ENCODE assay signal across 15 cellular contexts in the genomic region with DNA sequence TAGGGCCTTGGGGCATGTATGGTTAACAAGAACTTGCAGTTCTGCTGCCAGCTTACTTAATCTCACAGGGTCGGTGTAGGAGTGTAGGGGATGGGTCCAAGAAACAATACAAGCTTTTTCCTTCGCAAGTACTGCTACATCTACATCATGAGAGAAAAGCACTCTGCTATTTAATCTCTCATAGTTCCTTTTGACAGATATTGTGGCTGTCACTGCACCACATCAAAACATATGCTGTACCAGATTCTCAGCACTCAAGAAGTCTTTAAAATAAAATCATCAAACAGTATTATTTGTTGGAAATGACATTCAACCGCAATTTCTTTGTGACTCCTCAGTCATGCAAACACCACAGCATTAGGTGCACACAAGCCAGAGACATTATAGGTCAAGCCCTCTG.
DNase-seq lines count a peak whose midpoint lies in the region; ATAC-seq lines count a peak whose summit lies in the region.
"Had no signal": no experiment of that assay in that cellular context is flagged by ENCODE, and none has a peak within 500 bp of the region (broad histone marks: within the 10 kb centered on the region; RNA-seq: fewer than 3 reads in every experiment).

No MANE protein-coding gene starts in this region.

- no peaks in the 10 kb centered on the region for H3K9me3 ChIP-seq in T-helper 17 cell (ENCODE audit: control insufficient read depth, low read length, poor library complexity, severe bottlenecking)

- no peak overlapping the region for H3K18ac ChIP-seq in mesendoderm (ENCODE audit: low read length)

- no peaks in the 10 kb centered on the region for H3K9me3 Mint-ChIP-seq in activated naive CD8-positive, alpha-beta T cell treated with anti-CD3 and anti-CD28 coated beads, Interleukin-2, amount 10 ng/mL, durations not matched to agents 7 days and 5 days
- H3K9me3 Mint-ChIP-seq in activated naive CD8-positive, alpha-beta T cell treated with anti-CD3 and anti-CD28 coated beads for 36 hours: no peaks in the 10 kb centered on the region
- H3K9me3 Mint-ChIP-seq: CD4-positive, alpha-beta memory T cell had no signal

- no peak overlapping the region for H3K23ac ChIP-seq in mesendoderm (ENCODE audit: low read length)

- H3K4me3 ChIP-seq in Jurkat, Clone E6-1 (ENCODE audit: low read length): no peak overlapping the region
- H3K4me3 ChIP-seq in mesendoderm (ENCODE audit: low read length): no peak overlapping the region
- H3K4me3 ChIP-seq: GM23248 had no signal

- H3K27me3 ChIP-seq in mesendoderm (ENCODE audit: insufficient read depth, low read length, poor library complexity): no peaks in the 10 kb centered on the region

- no peaks in the 10 kb centered on the region for H3K36me3 ChIP-seq in mesendoderm (ENCODE audit: control insufficient read depth, insufficient read depth, low read length)

- WGBS in mesendoderm (ENCODE audit: extremely low coverage, insufficient coverage, low lambda C conversion rate): no CpG with 5 or more reads among the region's 3 CpGs

- no peak overlapping the region for H3K27ac Mint-ChIP-seq in activated naive CD8-positive, alpha-beta T cell treated with anti-CD3 and anti-CD28 coated beads, Interleukin-2, amount 10 ng/mL, durations not matched to agents 7 days and 5 days
- no peak overlapping the region for H3K27ac Mint-ChIP-seq in activated naive CD8-positive, alpha-beta T cell treated with anti-CD3 and anti-CD28 coated beads for 36 hours
- no peak overlapping the region for H3K27ac Mint-ChIP-seq in T-helper 17 cell
- H3K27ac Mint-ChIP-seq: CD4-positive, alpha-beta memory T cell had no signal

- no peak overlapping the region for H3K4me2 ChIP-seq in mesendoderm (ENCODE audit: low read length)

- DNase-seq in activated naive CD8-positive, alpha-beta T cell treated with anti-CD3 and anti-CD28 coated beads, Interleukin-2, amount 10 ng/mL, durations not matched to agents 7 days and 5 days: no peak
- DNase-seq in activated naive CD8-positive, alpha-beta T cell treated with anti-CD3 and anti-CD28 coated beads for 36 hours: no peak
- DNase-seq in Jurkat, Clone E6-1 (ENCODE audit: low read depth, low spot score): peak; percentile 84
- DNase-seq in T-helper 17 cell: no peak
- no peak for DNase-seq in NCI-H146 (lab: John Stamatoyannopoulos, UW)
- no peak for DNase-seq in DMS79 (lab: John Stamatoyannopoulos, UW)
- DNase-seq in mesendoderm: no peak
- DNase-seq: 8988T, DMS79 treated with DMSO at 0.1 percent for 48 hours, GDM1, GM23248, IMR-90, KG1 had no signal

- no peak overlapping the region for H4K8ac ChIP-seq in mesendoderm (ENCODE audit: low read depth, low read length)

- H3K27ac ChIP-seq in mesendoderm (ENCODE audit: low read depth, low read length): no peak overlapping the region
- H3K27ac ChIP-seq: C4-2B, GM23248 had no signal

- no peak overlapping the region for H3K9ac ChIP-seq in mesendoderm (ENCODE audit: low read length)
- H3K9ac ChIP-seq: GM23248 had no signal

- no peak overlapping the region for H3K56ac ChIP-seq in mesendoderm (ENCODE audit: low read length)

- H3K4me1 ChIP-seq in mesendoderm (ENCODE audit: control insufficient read depth, low read depth, low read length): peaks cover 4% of the 10 kb centered on the region

- peaks cover 12% of the 10 kb centered on the region for H3K4me1 Mint-ChIP-seq in activated naive CD8-positive, alpha-beta T cell treated with anti-CD3 and anti-CD28 coated beads, Interleukin-2, amount 10 ng/mL, durations not matched to agents 7 days and 5 days
- peaks cover 8% of the 10 kb centered on the region for H3K4me1 Mint-ChIP-seq in activated naive CD8-positive, alpha-beta T cell treated with anti-CD3 and anti-CD28 coated beads for 36 hours
- H3K4me1 Mint-ChIP-seq in T-helper 17 cell: peaks cover 4% of the 10 kb centered on the region

- H3K4ac ChIP-seq in mesendoderm (ENCODE audit: low read depth, low read length): no peak overlapping the region

- H4K5ac ChIP-seq in mesendoderm (ENCODE audit: low read length): no peak overlapping the region

- no peaks in the 10 kb centered on the region for H3K36me3 Mint-ChIP-seq in activated naive CD8-positive, alpha-beta T cell treated with anti-CD3 and anti-CD28 coated beads, Interleukin-2, amount 10 ng/mL, durations not matched to agents 7 days and 5 days
- H3K36me3 Mint-ChIP-seq in activated naive CD8-positive, alpha-beta T cell treated with anti-CD3 and anti-CD28 coated beads for 36 hours: no peaks in the 10 kb centered on the region
- peaks cover 2% of the 10 kb centered on the region for H3K36me3 Mint-ChIP-seq in T-helper 17 cell (ENCODE audit: low read depth)
- H3K36me3 Mint-ChIP-seq: CD4-positive, alpha-beta memory T cell had no signal

- no peak overlapping the region for H2BK120ac ChIP-seq in mesendoderm (ENCODE audit: low read depth, low read length)

- H2AK5ac ChIP-seq in mesendoderm (ENCODE audit: low read length): no peak overlapping the region

- H2BK5ac ChIP-seq in mesendoderm (ENCODE audit: low read length): no peak overlapping the region

- H3K4me3 Mint-ChIP-seq in activated naive CD8-positive, alpha-beta T cell treated with anti-CD3 and anti-CD28 coated beads, Interleukin-2, amount 10 ng/mL, durations not matched to agents 7 days and 5 days: no peak overlapping the region
- no peak overlapping the region for H3K4me3 Mint-ChIP-seq in activated naive CD8-positive, alpha-beta T cell treated with anti-CD3 and anti-CD28 coated beads for 36 hours
- H3K4me3 Mint-ChIP-seq in T-helper 17 cell: no peak overlapping the region
- H3K4me3 Mint-ChIP-seq: CD4-positive, alpha-beta memory T cell had no signal

- peaks cover 46% of the 10 kb centered on the region for H3K27me3 Mint-ChIP-seq in activated naive CD8-positive, alpha-beta T cell treated with anti-CD3 and anti-CD28 coated beads, Interleukin-2, amount 10 ng/mL, durations not matched to agents 7 days and 5 days
- H3K27me3 Mint-ChIP-seq in activated naive CD8-positive, alpha-beta T cell treated with anti-CD3 and anti-CD28 coated beads for 36 hours: peaks cover 38% of the 10 kb centered on the region
- H3K27me3 Mint-ChIP-seq in T-helper 17 cell: peaks cover 59% of the 10 kb centered on the region

- H3K79me2 ChIP-seq in mesendoderm (ENCODE audit: control insufficient read depth, insufficient read depth, low read length): no peaks in the 10 kb centered on the region

- H3K79me1 ChIP-seq in mesendoderm (ENCODE audit: low read length): no peaks in the 10 kb centered on the region

- ATAC-seq in activated naive CD8-positive, alpha-beta T cell treated with anti-CD3 and anti-CD28 coated beads, Interleukin-2, amount 10 ng/mL, durations not matched to agents 7 days and 5 days (ENCODE audit: low read depth): peak; percentile 30
- ATAC-seq in T-helper 17 cell: peak; percentile 40

- POLR2A ChIA-PET in activated naive CD8-positive, alpha-beta T cell treated with anti-CD3 and anti-CD28 coated beads, Interleukin-2, amount 10 ng/mL, durations not matched to agents 7 days and 5 days (lab: Charles Lee): no interaction called here

- no peak overlapping the region for H2BK15ac ChIP-seq in mesendoderm (replicated peaks; ENCODE audit: low read depth)
